ENCODE assay signal across 8 cellular contexts in genomic region chr1:169363046-169363756, GRCh38. TPM values are rescaled to one million over a fixed set of nuclear protein-coding genes. Genes with fewer than 3 reads are reported as not detected.
DNase-seq lines count a peak whose midpoint lies in the region; ATAC-seq and TF ChIP-seq lines count a peak whose summit lies in the region.

No MANE protein-coding gene starts in this region.

- DNase-seq in MCF 10A (ENCODE audit: unreplicated experiment) (peak; percentile 84), breast epithelium (ENCODE audit: low spot score in 2 of 2) (no peak), NCI-H526 (lab: John Stamatoyannopoulos, UW) (no peak), NCI-H345 (lab: John Stamatoyannopoulos, UW) (no peak), HAP-1 (ENCODE audit: low spot score in 2 of 2) (no peak)
- DNase-seq in activated naive CD8-positive, alpha-beta T cell treated with anti-CD3 and anti-CD28 coated beads, Interleukin-2, amount 10 ng/mL, durations not matched to agents 7 days and 5 days: peak; percentile 33

- H3K36me3 Mint-ChIP-seq in MCF 10A (ENCODE audit: insufficient read depth, unreplicated experiment): no peaks in the 10 kb centered on the region
- peaks cover 7% of the 10 kb centered on the region for H3K36me3 Mint-ChIP-seq in activated naive CD8-positive, alpha-beta T cell treated with anti-CD3 and anti-CD28 coated beads, Interleukin-2, amount 10 ng/mL, durations not matched to agents 7 days and 5 days
- H3K36me3 Mint-ChIP-seq in stimulated activated memory B cell treated with anti-CD40 and anti-IgM and Interleukin-4, amounts not matched to agents 10 μg/mL and 1 μg/mL and 100 μg/mL, for 72 hours: no peaks in the 10 kb centered on the region

- intact Hi-C loops in MCF 10A (cut with micrococcal nuclease) (loop anchor here (10.0 kb wide), 2 partner anchors 432 to 648 kb away; partner anchors contain the start of gene METTL18), breast epithelium (cut with DNase I; ENCODE audit: low total_unique reads) (loop anchor here (10.0 kb wide), 1 partner anchor 1042 kb away; no protein-coding TSS in a partner anchor)

- ATAC-seq in HG03520 (IDR thresholded peaks at IDR 0.05; ENCODE audit: unreplicated experiment): peak; percentile 29
- peak; percentile 13 for ATAC-seq in activated naive CD8-positive, alpha-beta T cell treated with anti-CD3 and anti-CD28 coated beads, Interleukin-2, amount 10 ng/mL, durations not matched to agents 7 days and 5 days (ENCODE audit: low read depth)
- peak; percentile 31 for ATAC-seq in stimulated activated memory B cell treated with anti-CD40 and anti-IgM and Interleukin-4, amounts not matched to agents 10 μg/mL and 1 μg/mL and 100 μg/mL, for 72 hours

- POLR2A ChIA-PET in MCF 10A (lab: Yijun Ruan, JAX): interaction anchor here (0.6 to 1.2 kb wide), 5 partner anchors 10 to 727 kb away, joined by 3 to 4 read pairs (median 3); partner anchors contain the start of gene ATP1B1
- POLR2A ChIA-PET in activated naive CD8-positive, alpha-beta T cell treated with anti-CD3 and anti-CD28 coated beads, Interleukin-2, amount 10 ng/mL, durations not matched to agents 7 days and 5 days (lab: Charles Lee): interaction anchor here (0.9 kb wide), 2 partner anchors 24 to 911 kb away, joined by 3 to 4 read pairs; no protein-coding TSS in a partner anchor

- in situ Hi-C loops in HAP-1 (cut with MboI; ENCODE audit: low sequenced_read_pairs): loop anchor here (25.0 kb wide), 1 partner anchor 251 kb away; the partner anchor contains the start of gene ATP1B1

- peaks cover 17% of the 10 kb centered on the region for H3K4me1 Mint-ChIP-seq in MCF 10A (ENCODE audit: insufficient read depth, unreplicated experiment)
- peaks cover 21% of the 10 kb centered on the region for H3K4me1 Mint-ChIP-seq in activated naive CD8-positive, alpha-beta T cell treated with anti-CD3 and anti-CD28 coated beads, Interleukin-2, amount 10 ng/mL, durations not matched to agents 7 days and 5 days
- peaks cover 16% of the 10 kb centered on the region for H3K4me1 Mint-ChIP-seq in stimulated activated memory B cell treated with anti-CD40 and anti-IgM and Interleukin-4, amounts not matched to agents 10 μg/mL and 1 μg/mL and 100 μg/mL, for 72 hours

- H3K27me3 Mint-ChIP-seq in MCF 10A (ENCODE audit: insufficient read depth, unreplicated experiment): no peaks in the 10 kb centered on the region
- H3K27me3 Mint-ChIP-seq in activated naive CD8-positive, alpha-beta T cell treated with anti-CD3 and anti-CD28 coated beads, Interleukin-2, amount 10 ng/mL, durations not matched to agents 7 days and 5 days: no peaks in the 10 kb centered on the region
- H3K27me3 Mint-ChIP-seq in stimulated activated memory B cell treated with anti-CD40 and anti-IgM and Interleukin-4, amounts not matched to agents 10 μg/mL and 1 μg/mL and 100 μg/mL, for 72 hours: no peaks in the 10 kb centered on the region

- no peak for TF ChIP-seq POLR2A in breast epithelium (IDR thresholded peaks at IDR 0.05)

- CTCF ChIA-PET in MCF 10A (lab: Yijun Ruan, JAX): interaction anchor here (0.9 to 3.7 kb wide), 5 partner anchors 15 to 763 kb away, joined by 3 to 32 read pairs (median 4); no protein-coding TSS in a partner anchor

- H3K27me3 ChIP-seq in breast epithelium (no peaks in the 10 kb centered on the region), HAP-1 (ENCODE audit: low read depth) (no peaks in the 10 kb centered on the region)

- BruUV-seq in MCF 10A (replicated peaks; lab: Mats Ljungman, UMichigan): no TSS peak

- H3K9me3 ChIP-seq in breast epithelium (no peaks in the 10 kb centered on the region), HAP-1 (no peaks in the 10 kb centered on the region)

- no peak for TF ChIP-seq CTCF in MCF 10A (IDR thresholded peaks at IDR 0.05; ENCODE audit: unreplicated experiment)
- TF ChIP-seq CTCF in breast epithelium (IDR thresholded peaks at IDR 0.05): no peak

- H3K4me3 ChIP-seq in breast epithelium: no peak overlapping the region
- H3K4me3 ChIP-seq in HAP-1: no peak overlapping the region

- no peak overlapping the region for H3K27ac ChIP-seq in breast epithelium

- H3K4me1 ChIP-seq in breast epithelium (no peaks in the 10 kb centered on the region), HAP-1 (no peaks in the 10 kb centered on the region)

- H3K27ac Mint-ChIP-seq in MCF 10A (ENCODE audit: low read depth, unreplicated experiment): peak overlapping the region; percentile 80
- peak overlapping the region; percentile 86 for H3K27ac Mint-ChIP-seq in activated naive CD8-positive, alpha-beta T cell treated with anti-CD3 and anti-CD28 coated beads, Interleukin-2, amount 10 ng/mL, durations not matched to agents 7 days and 5 days
- H3K27ac Mint-ChIP-seq in stimulated activated memory B cell treated with anti-CD40 and anti-IgM and Interleukin-4, amounts not matched to agents 10 μg/mL and 1 μg/mL and 100 μg/mL, for 72 hours: no peak overlapping the region

- H3K4me3 Mint-ChIP-seq in MCF 10A (ENCODE audit: unreplicated experiment): no peak overlapping the region
- peak overlapping the region; percentile 71 for H3K4me3 Mint-ChIP-seq in activated naive CD8-positive, alpha-beta T cell treated with anti-CD3 and anti-CD28 coated beads, Interleukin-2, amount 10 ng/mL, durations not matched to agents 7 days and 5 days
- no peak overlapping the region for H3K4me3 Mint-ChIP-seq in stimulated activated memory B cell treated with anti-CD40 and anti-IgM and Interleukin-4, amounts not matched to agents 10 μg/mL and 1 μg/mL and 100 μg/mL, for 72 hours

- no peaks in the 10 kb centered on the region for H3K9me3 Mint-ChIP-seq in MCF 10A (ENCODE audit: unreplicated experiment)
- peaks cover 5% of the 10 kb centered on the region for H3K9me3 Mint-ChIP-seq in activated naive CD8-positive, alpha-beta T cell treated with anti-CD3 and anti-CD28 coated beads, Interleukin-2, amount 10 ng/mL, durations not matched to agents 7 days and 5 days
- peaks cover 4% of the 10 kb centered on the region for H3K9me3 Mint-ChIP-seq in stimulated activated memory B cell treated with anti-CD40 and anti-IgM and Interleukin-4, amounts not matched to agents 10 μg/mL and 1 μg/mL and 100 μg/mL, for 72 hours

- H3K36me3 ChIP-seq in breast epithelium (no peaks in the 10 kb centered on the region), HAP-1 (replicated peaks) (no peaks in the 10 kb centered on the region)

RNA-seq across cellular contexts. Expression of gene NME7, which starts 4.4 kb away (rescaled TPM):
- total RNA-seq in MCF 10A (2022) (36.5 and 46.8 TPM in 2 replicates), breast epithelium (10 to 100 TPM; 13.0 to 22.8 (median 16.7) TPM)
- total RNA-seq in activated naive CD8-positive, alpha-beta T cell treated with anti-CD3 and anti-CD28 coated beads, Interleukin-2, amount 10 ng/mL, durations not matched to agents 7 days and 5 days: 10 to 100 TPM; 14.7 to 24.7 TPM

RNA-seq across cellular contexts. Expression of gene BLZF1, which starts 4.8 kb away (rescaled TPM):
- total RNA-seq in MCF 10A (2022) (57.8 and 66.1 TPM in 2 replicates), breast epithelium (10 to 100 TPM; 22.0 to 34.8 (median 27.7) TPM)
- total RNA-seq in activated naive CD8-positive, alpha-beta T cell treated with anti-CD3 and anti-CD28 coated beads, Interleukin-2, amount 10 ng/mL, durations not matched to agents 7 days and 5 days: 10 to 100 TPM; 31.6 to 33.5 TPM

Comparison
In these comparisons a context has a peak if more than half of its experiments do, and no peak if none do; other contexts are left out.
1. DNase-seq: peak in MCF 10A (single experiment) and activated naive CD8-positive, alpha-beta T cell treated with anti-CD3 and anti-CD28 coated beads, Interleukin-2, amount 10 ng/mL, durations not matched to agents 7 days and 5 days (single experiment); none in breast epithelium (0 of 2), NCI-H526 (0 of 2), NCI-H345 (single experiment) and HAP-1 (0 of 2).
2. Peak in every context shown above with its lines, with median percentiles within 50 percentile points of each other: ATAC-seq.